Comparison of ENCODE assay signal across 25 cellular contexts in genomic region chr7:157951300-157952049, GRCh38.
"Had no signal": no experiment of that assay in that cellular context is flagged by ENCODE, and none has a peak within 500 bp of the region (broad histone marks: within the 10 kb centered on the region; RNA-seq: fewer than 3 reads in every experiment).

No MANE protein-coding gene starts in this region.

- H3K27ac ChIP-seq: adrenal gland, breast epithelium, KMS-11, PC-9 had no signal

- H3K36me3 Mint-ChIP-seq: activated naive CD8-positive, alpha-beta T cell treated with anti-CD3 and anti-CD28 coated beads, Interleukin-2, amount 10 ng/mL, durations not matched to agents 7 days and 5 days had no signal

- H3K27ac Mint-ChIP-seq: activated CD8-positive, alpha-beta T cell treated with anti-CD3 and anti-CD28 coated beads, Interleukin-2, amount 10 ng/mL, durations not matched to agents 7 days and 5 days; activated naive CD8-positive, alpha-beta T cell treated with anti-CD3 and anti-CD28 coated beads, Interleukin-2, amount 10 ng/mL, durations not matched to agents 7 days and 5 days; T-helper 17 cell; WTC11 had no signal

- H3K4me3 Mint-ChIP-seq: activated CD8-positive, alpha-beta T cell treated with anti-CD3 and anti-CD28 coated beads, Interleukin-2, amount 10 ng/mL, durations not matched to agents 7 days and 5 days; activated naive CD8-positive, alpha-beta T cell treated with anti-CD3 and anti-CD28 coated beads, Interleukin-2, amount 10 ng/mL, durations not matched to agents 7 days and 5 days; T-helper 17 cell; WTC11 had no signal

- H3K4me1 Mint-ChIP-seq: activated naive CD8-positive, alpha-beta T cell treated with anti-CD3 and anti-CD28 coated beads, Interleukin-2, amount 10 ng/mL, durations not matched to agents 7 days and 5 days; T-helper 17 cell had no signal

- DNase-seq: activated CD4-positive, alpha-beta T cell treated with anti-CD3 and anti-CD28 coated beads for 48 hours; activated CD4-positive, alpha-beta T cell treated with anti-CD3 and anti-CD28 coated beads, Interleukin-2, amount 50 U/mL, for 4 hours; activated CD4-positive, CD25-positive, alpha-beta regulatory T cell treated with anti-CD3 and anti-CD28 coated beads, Interleukin-2, amount 50 U/mL, for 72 hours; activated CD8-positive, alpha-beta memory T cell treated with anti-CD3 and anti-CD28 coated beads, Interleukin-2, amount 50 U/mL, for 48 hours; activated CD8-positive, alpha-beta T cell treated with anti-CD3 and anti-CD28 coated beads, Interleukin-2, amount 10 ng/mL, durations not matched to agents 7 days and 5 days; activated naive CD4-positive, alpha-beta T cell treated with anti-CD3 and anti-CD28 coated beads, Interleukin-2, amount 50 U/mL, for 16 hours; activated naive CD8-positive, alpha-beta T cell treated with anti-CD3 and anti-CD28 coated beads, Interleukin-2, amount 10 ng/mL, durations not matched to agents 7 days and 5 days; activated T-cell treated with anti-CD3 and anti-CD28 coated beads, Interleukin-2, amount 50 U/mL, for 1 hour; adrenal gland; anterior cingulate cortex; MV-4-11; NCI-H1092 treated with DMSO at 0.1 percent for 48 hours; NCI-H1417 treated with DMSO at 0.1 percent for 48 hours; NCI-H1694; NCI-H2029; NCI-H2107; NCI-H510A treated with DMSO at 0.1 percent for 48 hours; NCI-H69; PC-9; SHP77 treated with DMSO at 0.1 percent for 48 hours; T-helper 17 cell; T-helper 9 cell had no signal

- H3K4me3 ChIP-seq: adrenal gland, breast epithelium, PC-9 had no signal
